11 cellular contexts compared by ENCODE assay signal in the genomic region with DNA sequence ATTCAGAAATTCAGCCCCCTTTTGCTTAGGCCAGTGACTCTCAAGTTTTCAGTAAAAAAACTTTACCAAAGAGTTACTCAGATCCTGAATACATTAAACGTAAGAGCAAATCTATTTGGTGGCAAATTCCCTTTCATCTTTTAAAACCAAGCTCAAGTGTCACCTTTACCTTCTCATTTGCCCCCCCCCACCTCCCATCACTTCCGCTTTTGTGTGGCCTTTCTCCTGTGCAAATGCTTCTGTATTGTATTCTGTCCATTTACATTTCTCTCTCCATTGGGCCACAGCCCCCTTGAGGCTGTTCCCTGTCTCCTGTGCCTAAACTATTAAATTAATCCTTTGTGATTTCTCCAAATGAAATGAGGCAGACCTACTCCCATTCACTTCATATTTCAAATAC. TPM values are rescaled to one million over a fixed set of nuclear protein-coding genes. Genes with fewer than 3 reads are reported as not detected.
DNase-seq lines count a peak whose midpoint lies in the region; ATAC-seq and TF ChIP-seq lines count a peak whose summit lies in the region.
"Had no signal": no experiment of that assay in that cellular context is flagged by ENCODE, and none has a peak within 500 bp of the region (broad histone marks: within the 10 kb centered on the region; RNA-seq: fewer than 3 reads in every experiment).

No MANE protein-coding gene starts in this region.

- CTCF ChIA-PET in Caco-2 (lab: Charles Lee): interaction anchor here (3.0 to 3.6 kb wide), 2 partner anchors 8 to 43 kb away, joined by 34 to 51 read pairs; a partner anchor contains a TSS

- DNase-seq in Caco-2 (no peak), natural killer cell (no peak), H7 (no peak), left ventricle myocardium inferior (no peak), prostate gland (ENCODE audit: low spot score) (no peak)
- DNase-seq in activated naive CD8-positive, alpha-beta T cell treated with anti-CD3 and anti-CD28 coated beads, Interleukin-2, amount 10 ng/mL, durations not matched to agents 7 days and 5 days: no peak
- DNase-seq: DMS79; RPMI8226; stimulated activated CD4-positive, alpha-beta T cell treated with anti-CD3 and anti-CD28 coated beads, Interleukin-2, amount 100 ng/mL, for 48 hours; substantia nigra had no signal

- peaks cover 7% of the 10 kb centered on the region for H3K4me1 Mint-ChIP-seq in Caco-2 (ENCODE audit: low read depth, unreplicated experiment)
- H3K4me1 Mint-ChIP-seq in activated naive CD8-positive, alpha-beta T cell treated with anti-CD3 and anti-CD28 coated beads, Interleukin-2, amount 10 ng/mL, durations not matched to agents 7 days and 5 days: peaks cover 35% of the 10 kb centered on the region
- H3K4me1 Mint-ChIP-seq in natural killer cell: peaks cover 35 to 37% of the 10 kb centered on the region in 2 donors

- intact Hi-C loops in Caco-2 (cut with micrococcal nuclease; ENCODE audit: unreplicated experiment): no loop called here
- intact Hi-C loops in natural killer cell (cut with micrococcal nuclease): loop anchor here (5.0 kb wide), 1 partner anchor 290 kb away; a partner anchor contains a TSS
- intact Hi-C loops in left ventricle myocardium inferior (cut with micrococcal nuclease): no loop called here
- intact Hi-C loops in prostate gland (cut with DNase I): loop anchor here (5.0 kb wide), 1 partner anchor 150 kb away; no protein-coding TSS in a partner anchor

- H3K4me1 ChIP-seq in Caco-2 (no peaks in the 10 kb centered on the region; the same call in 1 of the 2 replicates), HUES64 (ENCODE audit: insufficient read depth, low read length) (peaks cover 14% of the 10 kb centered on the region), left ventricle myocardium inferior (peaks cover 47% of the 10 kb centered on the region), prostate gland (replicated peaks) (peaks cover 2% of the 10 kb centered on the region)

- H3K27ac Mint-ChIP-seq in Caco-2 (ENCODE audit: unreplicated experiment) (no peak overlapping the region), natural killer cell (peak overlapping the region; percentile 75 to 94)
- H3K27ac Mint-ChIP-seq in activated naive CD8-positive, alpha-beta T cell treated with anti-CD3 and anti-CD28 coated beads, Interleukin-2, amount 10 ng/mL, durations not matched to agents 7 days and 5 days: peak overlapping the region; percentile 70

- no TSS peak for BruUV-seq in Caco-2 (replicated peaks; lab: Mats Ljungman, UMichigan)

- H3K27ac ChIP-seq in HUES64 (ENCODE audit: low read depth, low read length) (no peak overlapping the region), left ventricle myocardium inferior (replicated peaks) (no peak overlapping the region), prostate gland (no peak overlapping the region)

- H3K9me3 Mint-ChIP-seq in Caco-2 (ENCODE audit: unreplicated experiment) (no peaks in the 10 kb centered on the region), natural killer cell (no peaks in the 10 kb centered on the region)
- H3K9me3 Mint-ChIP-seq in activated naive CD8-positive, alpha-beta T cell treated with anti-CD3 and anti-CD28 coated beads, Interleukin-2, amount 10 ng/mL, durations not matched to agents 7 days and 5 days: no peaks in the 10 kb centered on the region

- H3K4me3 Mint-ChIP-seq in Caco-2 (ENCODE audit: unreplicated experiment) (peak overlapping the region; percentile 100), natural killer cell (peak overlapping the region; percentile 99)
- H3K4me3 Mint-ChIP-seq in activated naive CD8-positive, alpha-beta T cell treated with anti-CD3 and anti-CD28 coated beads, Interleukin-2, amount 10 ng/mL, durations not matched to agents 7 days and 5 days: peak overlapping the region; percentile 98

- H3K9ac ChIP-seq in HUES64 (ENCODE audit: low read depth, low read length): no peak overlapping the region

- no peak for TF ChIP-seq POLR2A in prostate gland (IDR thresholded peaks at IDR 0.05)

- H3K9me3 ChIP-seq in Caco-2 (no peaks in the 10 kb centered on the region), HUES64 (ENCODE audit: insufficient read depth, low read depth, low read length) (no peaks in the 10 kb centered on the region), left ventricle myocardium inferior (replicated peaks) (no peaks in the 10 kb centered on the region), prostate gland (no peaks in the 10 kb centered on the region)

- no peak overlapping the region for H3K4me3 ChIP-seq in Caco-2 (ENCODE audit: low read depth, low read length)
- peak overlapping the region; percentile 92; the same call in 1 of the 2 replicates for H3K4me3 ChIP-seq in HUES64 (ENCODE audit: low read length)
- no peak overlapping the region for H3K4me3 ChIP-seq in H7 (ENCODE audit: insufficient read depth, low read depth, low read length)
- no peak overlapping the region for H3K4me3 ChIP-seq in left ventricle myocardium inferior
- no peak overlapping the region for H3K4me3 ChIP-seq in prostate gland

- WGBS in HUES64: 91% methylated on average over 2 of the region's 2 CpGs
- 75% methylated on average over 2 of the region's 2 CpGs for WGBS in prostate gland

- H3K27me3 Mint-ChIP-seq in Caco-2 (ENCODE audit: insufficient read depth, unreplicated experiment) (no peaks in the 10 kb centered on the region), natural killer cell (ENCODE audit: low read depth in 2 of 2) (no peaks in the 10 kb centered on the region)
- H3K27me3 Mint-ChIP-seq in activated naive CD8-positive, alpha-beta T cell treated with anti-CD3 and anti-CD28 coated beads, Interleukin-2, amount 10 ng/mL, durations not matched to agents 7 days and 5 days: no peaks in the 10 kb centered on the region

- POLR2A ChIA-PET in Caco-2 (lab: Charles Lee): interaction anchor here (2.7 kb wide), 1 partner anchor 8 kb away, joined by 14 read pairs; no protein-coding TSS in a partner anchor
- POLR2A ChIA-PET in activated naive CD8-positive, alpha-beta T cell treated with anti-CD3 and anti-CD28 coated beads, Interleukin-2, amount 10 ng/mL, durations not matched to agents 7 days and 5 days (lab: Charles Lee): interaction anchor here (0.9 to 2.7 kb wide), 2 partner anchors 42 to 94 kb away, joined by 4 to 47 read pairs; a partner anchor contains a TSS

- H3K36me3 Mint-ChIP-seq in Caco-2 (ENCODE audit: insufficient read depth, unreplicated experiment) (peaks cover 67% of the 10 kb centered on the region), natural killer cell (peaks cover 7% of the 10 kb centered on the region)
- H3K36me3 Mint-ChIP-seq in activated naive CD8-positive, alpha-beta T cell treated with anti-CD3 and anti-CD28 coated beads, Interleukin-2, amount 10 ng/mL, durations not matched to agents 7 days and 5 days: peaks cover 15% of the 10 kb centered on the region

- no peak for TF ChIP-seq CTCF in Caco-2 (IDR thresholded peaks at IDR 0.05; ENCODE audit: insufficient read depth in 1 of 2, low read depth in 1 of 2, low read length in 1 of 2, severe bottlenecking in 1 of 2, unreplicated experiment in 1 of 2)
- no peak for TF ChIP-seq CTCF in natural killer cell (IDR thresholded peaks at IDR 0.05)
- TF ChIP-seq CTCF in left ventricle myocardium inferior (IDR thresholded peaks at IDR 0.05; ENCODE audit: borderline replicate concordance): no peak
- TF ChIP-seq CTCF in prostate gland (IDR thresholded peaks at IDR 0.05): no peak

- no peak for ATAC-seq in activated naive CD8-positive, alpha-beta T cell treated with anti-CD3 and anti-CD28 coated beads, Interleukin-2, amount 10 ng/mL, durations not matched to agents 7 days and 5 days (ENCODE audit: low read depth)
- ATAC-seq in natural killer cell: no peak

- H3K27me3 ChIP-seq in Caco-2 (replicated peaks; ENCODE audit: control insufficient read depth, insufficient read depth, low read length) (no peaks in the 10 kb centered on the region), HUES64 (ENCODE audit: insufficient read depth, low read length) (no peaks in the 10 kb centered on the region), H7 (ENCODE audit: control insufficient read depth, insufficient read depth, low read length) (no peaks in the 10 kb centered on the region), left ventricle myocardium inferior (ENCODE audit: low read depth) (no peaks in the 10 kb centered on the region), prostate gland (replicated peaks; ENCODE audit: insufficient read depth) (no peaks in the 10 kb centered on the region)

- peaks cover 3% of the 10 kb centered on the region; the same call in 1 of the 2 replicates for H3K36me3 ChIP-seq in Caco-2 (ENCODE audit: control insufficient read depth, insufficient read depth, low read length)
- H3K36me3 ChIP-seq in HUES64 (ENCODE audit: insufficient read depth, low read length): peaks cover 55% of the 10 kb centered on the region
- H3K36me3 ChIP-seq in H7 (replicated peaks; ENCODE audit: control insufficient read depth, insufficient read depth, low read length): peaks cover 25% of the 10 kb centered on the region
- peaks cover 55% of the 10 kb centered on the region for H3K36me3 ChIP-seq in left ventricle myocardium inferior
- H3K36me3 ChIP-seq in prostate gland: peaks cover 8 to 10% of the 10 kb centered on the region in 2 donors

RNA-seq across cellular contexts. Expression of a gene that starts 1.9 kb away (rescaled TPM):
- 85.4 and 92.9 TPM in 2 replicates for total RNA-seq in Caco-2 (2022)
- polyA plus RNA-seq in HUES64 (2013, experiment 1 of 2): 85.6 TPM
- polyA plus RNA-seq in HUES64 (2013, experiment 2 of 2): 81.4 TPM
- 10 to 100 TPM; 54.0 to 55.5 TPM for total RNA-seq in activated naive CD8-positive, alpha-beta T cell treated with anti-CD3 and anti-CD28 coated beads, Interleukin-2, amount 10 ng/mL, durations not matched to agents 7 days and 5 days
- 10 to 100 TPM; 24.7 to 31.3 (median 29.6) TPM for total RNA-seq in natural killer cell
- 46.9 and 58.8 TPM in 2 replicates for total RNA-seq in H7 (2014; rRNA removed; shearing (Covaris generic))
- total RNA-seq in left ventricle myocardium inferior: 46.9 TPM
- 100 to 1,000 TPM in 1 of 2 donors, 10 to 100 TPM in 1; 68.3 to 108 TPM for total RNA-seq in prostate gland

RNA-seq across cellular contexts. Expression of a gene that starts 42.7 kb away (rescaled TPM):
- total RNA-seq in Caco-2 (2022) (17.9 and 19.0 TPM in 2 replicates), natural killer cell (10 to 100 TPM in 2 of 3 donors, 1 to 10 TPM in 1; 8.8 to 13.9 (median 12.2) TPM), left ventricle myocardium inferior (58.0 TPM), prostate gland (10 to 100 TPM in 1 of 2 donors, 1 to 10 TPM in 1; 9.1 to 11.5 TPM)
- 8.1 TPM for polyA plus RNA-seq in HUES64 (2013, experiment 1 of 2)
- 6.8 TPM for polyA plus RNA-seq in HUES64 (2013, experiment 2 of 2)
- 10 to 100 TPM; 15.9 to 16.3 TPM for total RNA-seq in activated naive CD8-positive, alpha-beta T cell treated with anti-CD3 and anti-CD28 coated beads, Interleukin-2, amount 10 ng/mL, durations not matched to agents 7 days and 5 days
- 9.8 and 15.5 TPM in 2 replicates for total RNA-seq in H7 (2014; rRNA removed; shearing (Covaris generic))

Comparison
In these comparisons a context has a peak if more than half of its experiments do, and no peak if none do; other contexts are left out.
1. intact Hi-C loops: an anchor here in natural killer cell (5.0 kb wide) and prostate gland (5.0 kb wide); none called in Caco-2 and left ventricle myocardium inferior.